In the genomic region with DNA sequence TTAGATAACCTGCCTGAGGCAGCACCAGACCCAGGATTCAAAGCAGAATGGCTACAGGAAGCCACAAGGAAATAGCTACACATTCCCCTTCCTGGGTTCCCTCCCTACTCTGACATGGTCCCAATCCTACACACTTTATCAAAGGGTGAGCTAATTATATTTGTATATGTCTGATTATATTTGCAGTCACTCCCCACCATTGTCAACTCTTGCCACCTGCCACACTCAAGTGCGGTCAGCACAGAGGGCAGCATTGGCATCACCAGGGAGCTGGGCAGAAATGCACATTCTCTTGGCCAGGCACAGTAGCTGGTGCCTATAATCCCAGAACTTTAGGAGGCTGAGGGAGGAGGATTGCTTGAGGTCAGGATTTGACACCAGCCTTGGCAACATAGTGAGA, we compare ENCODE assay signal across 25 cellular contexts.
DNase-seq lines count a peak whose midpoint lies in the region; ATAC-seq and TF ChIP-seq lines count a peak whose summit lies in the region.
"Had no signal": no experiment of that assay in that cellular context is flagged by ENCODE, and none has a peak within 500 bp of the region (broad histone marks: within the 10 kb centered on the region; RNA-seq: fewer than 3 reads in every experiment).

No MANE protein-coding gene starts in this region.

- H3K4me1 ChIP-seq in BLaER1 (peaks cover 83% of the 10 kb centered on the region), esophagus muscularis mucosa (peaks cover 71 to 100% (median 99%) of the 10 kb centered on the region in 4 donors), skeletal muscle tissue (ENCODE audit: control insufficient read depth in 3 of 3, insufficient read depth in 3 of 3, low read length in 3 of 3) (peaks cover 38 to 59% (median 58%) of the 10 kb centered on the region in 3 donors), foreskin keratinocyte (peaks cover 8% of the 10 kb centered on the region)
- H3K4me1 ChIP-seq: BE2C had no signal

- H4K20me1 ChIP-seq in BLaER1, result peaks cover 100% of the 10 kb centered on the region

- 100% methylated on average over 1 of the region's 1 CpG for WGBS in esophagus muscularis mucosa

- H3K9ac ChIP-seq in BLaER1, result no peak overlapping the region
- no peak overlapping the region for H3K9ac ChIP-seq in skeletal muscle tissue (ENCODE audit: low read depth in 1 of 3, low read length in 3 of 3)

- H3K4me2 ChIP-seq in BLaER1, result peak overlapping the region; percentile 15; the same call in 1 of the 2 replicates

- H3K9me3 ChIP-seq in BLaER1 (no peaks in the 10 kb centered on the region), esophagus muscularis mucosa (no peaks in the 10 kb centered on the region), skeletal muscle tissue (ENCODE audit: control insufficient read depth in 3 of 3, low read length in 3 of 3) (no peaks in the 10 kb centered on the region)
- H3K9me3 ChIP-seq: BE2C, body of pancreas, left lung, neutrophil, Peyer's patch, vagina had no signal

- H3K36me3 ChIP-seq in BLaER1 (peaks cover 100% of the 10 kb centered on the region), esophagus muscularis mucosa (peaks cover 30 to 84% (median 72%) of the 10 kb centered on the region in 4 donors), skeletal muscle tissue (ENCODE audit: control insufficient read depth in 3 of 3, insufficient read depth in 3 of 3, low read length in 3 of 3) (peaks cover 34 to 58% (median 55%) of the 10 kb centered on the region in 3 donors)
- H3K36me3 ChIP-seq: BE2C, left lung, neutrophil, Peyer's patch, vagina had no signal

- intact Hi-C loops in esophagus muscularis mucosa (cut with DNase I), result no loop called here

- H3K4me3 ChIP-seq in BLaER1, result no peak overlapping the region
- H3K4me3 ChIP-seq in esophagus muscularis mucosa, result no peak overlapping the region
- no peak overlapping the region for H3K4me3 ChIP-seq in skeletal muscle tissue (ENCODE audit: low read length in 3 of 3)
- H3K4me3 ChIP-seq: body of pancreas, left lung, Peyer's patch, vagina had no signal

- H3K27ac ChIP-seq in BLaER1 (no peak overlapping the region), esophagus muscularis mucosa (replicated peaks in 1 of 4) (peak overlapping the region; percentile 85 to 97 (median 94)), skeletal muscle tissue (ENCODE audit: low read depth, low read length) (peak overlapping the region; percentile 97), foreskin keratinocyte (no peak overlapping the region)
- H3K27ac ChIP-seq: body of pancreas, left lung, neutrophil, vagina had no signal

- H3K27me3 ChIP-seq in BLaER1 (no peaks in the 10 kb centered on the region), esophagus muscularis mucosa (no peaks in the 10 kb centered on the region), skeletal muscle tissue (ENCODE audit: control insufficient read depth in 3 of 3, insufficient read depth in 3 of 3, low read length in 3 of 3) (no peaks in the 10 kb centered on the region), foreskin keratinocyte (no peaks in the 10 kb centered on the region)
- H3K27me3 ChIP-seq: BE2C, body of pancreas, left lung, Peyer's patch, vagina had no signal

- DNase-seq in NCI-H146 treated with DMSO at 0.1 percent for 48 hours (lab: John Stamatoyannopoulos, UW; ENCODE audit: unreplicated experiment) (peak; percentile 23), esophagus muscularis mucosa (ENCODE audit: extremely low spot score) (no peak), LoVo (ENCODE audit: low spot score) (no peak), foreskin keratinocyte (no peak)
- DNase-seq: activated CD4-positive, alpha-beta memory T cell treated with anti-CD3 and anti-CD28 coated beads for 36 hours; activated CD4-positive, alpha-beta T cell treated with anti-CD3 and anti-CD28 coated beads for 1 hour; activated CD8-positive, alpha-beta memory T cell treated with anti-CD3 and anti-CD28 coated beads, Interleukin-2, amount 50 U/mL, for 4 hours; activated naive CD4-positive, alpha-beta T cell treated with Interleukin-2 at 50 U/mL for 16 hours; BE2C; body of pancreas; DMS153; left lung; NCI-H1105; NCI-H1930; NCI-H2171 treated with DMSO at 0.1 percent for 48 hours; NCI-H524; Peyer's patch; SIG-M5; stimulated activated CD4-positive, alpha-beta T cell treated with anti-CD3 and anti-CD28 coated beads, Interleukin-15, amount 100 ng/mL, for 24 hours had no signal

- no peak for TF ChIP-seq POLR2A in esophagus muscularis mucosa (IDR thresholded peaks at IDR 0.05; ENCODE audit: low read depth)

- ATAC-seq in foreskin keratinocyte, result no peak
- no peak for ATAC-seq in GM21515 (IDR thresholded peaks at IDR 0.05; ENCODE audit: unreplicated experiment)
- ATAC-seq: body of pancreas; left lung; stimulated activated effector memory CD8-positive, alpha-beta T cell treated with anti-CD3 and anti-CD28 coated beads, Interleukin-12 subunit alpha, Interleukin-12 subunit beta, amount 100 ng/mL, for 72 hours had no signal

- no peak for TF ChIP-seq CTCF in esophagus muscularis mucosa (IDR thresholded peaks at IDR 0.05)
- no peak for TF ChIP-seq CTCF in foreskin keratinocyte (conservative IDR thresholded peaks at IDR 0.05)

- TF ChIP-seq EP300 in esophagus muscularis mucosa (IDR thresholded peaks at IDR 0.05), result no peak

Comparison
In these comparisons a context has a peak if more than half of its experiments do, and no peak if none do; other contexts are left out.
1. H3K27ac ChIP-seq: peak in esophagus muscularis mucosa (4 of 4) and skeletal muscle tissue (single experiment); none in BLaER1 (single experiment) and foreskin keratinocyte (single experiment).